In genomic region chr2:71130325-71131260, GRCh38 we compare ENCODE assay signal across 9 cellular contexts. TPM values are rescaled to one million over a fixed set of nuclear protein-coding genes. Genes with fewer than 3 reads are reported as not detected.
DNase-seq lines count a peak whose midpoint lies in the region; ATAC-seq, FAIRE-seq and TF ChIP-seq lines count a peak whose summit lies in the region.
"Had no signal": no experiment of that assay in that cellular context is flagged by ENCODE, and none has a peak within 500 bp of the region (broad histone marks: within the 10 kb centered on the region; RNA-seq: fewer than 3 reads in every experiment).

MPHOSPH10 (plus strand) TSS chr2:71130634; CDS start chr2:71130666, 32 bp downstream.

- TSS peak; percentile 68 for BruUV-seq in HepG2 (replicated peaks; lab: Mats Ljungman, UMichigan)

- peak within 1 kb of the TSS; percentile 79 for H2AFZ ChIP-seq in HepG2 (ENCODE audit: low read length)

- CTCF ChIA-PET in HepG2 (lab: Yijun Ruan, JAX; ENCODE audit: low intra/inter-chr PET ratio, low total read pairs), result no interaction called here

- H3K4me3 ChIP-seq in HepG2 (replicated peaks in 1 of 3; ENCODE audit: insufficient read depth in 1 of 3, low read depth in 2 of 3, low read length in 3 of 3), result peak within 1 kb of the TSS; percentile 82 to 94 (median 86)

- TF ChIP-seq EP300 in HepG2 (IDR thresholded peaks at IDR 0.05; ENCODE audit: low read depth in 2 of 2, low read length in 2 of 2) (peak in 1 of 2 experiments; percentile 65; a peak in 1 of 4 replicates), HepG2 (CRISPR knock-in tag; IDR thresholded peaks at IDR 0.05; ENCODE audit: borderline replicate concordance) (peak; percentile 41; the same call in 1 of the 2 replicates)

- ATAC-seq in GM19324 (IDR thresholded peaks at IDR 0.05; ENCODE audit: low FRiP score, unreplicated experiment) (peak; percentile 95), HG03457 (IDR thresholded peaks at IDR 0.05; ENCODE audit: unreplicated experiment) (peak; percentile 88), HepG2 (peak; percentile 89)

- peak within 1 kb of the TSS; percentile 96 for H3K4me2 ChIP-seq in HepG2 (ENCODE audit: low read depth, low read length)

- peak within 1 kb of the TSS; percentile 99 for H3K9ac ChIP-seq in HepG2 (ENCODE audit: insufficient read depth, low read depth, low read length)

- under 1% methylated on average over 39 of the region's 52 CpGs for WGBS in HepG2 (ENCODE audit: low lambda C conversion rate)

- peaks cover 68% of the 10 kb centered on the region for H3K4me1 ChIP-seq in HepG2 (ENCODE audit: insufficient read depth, low read length)

- peak; percentile 84 to 85 for TF ChIP-seq POLR2A in HepG2 (IDR thresholded peaks at IDR 0.05; ENCODE audit: insufficient read depth in 1 of 2, low read depth in 2 of 2, low read length in 2 of 2)

- peaks cover 17% of the 10 kb centered on the region for H4K20me1 ChIP-seq in HepG2 (ENCODE audit: insufficient read depth, low read length)

- no peaks in the 10 kb centered on the region; a peak in 1 of 5 replicates for H3K27me3 ChIP-seq in HepG2 (ENCODE audit: control insufficient read depth in 1 of 2, insufficient read depth in 2 of 2, low read length in 2 of 2)

- no peaks in the 10 kb centered on the region for H3K9me3 ChIP-seq in HepG2 (ENCODE audit: low read length)

- DNase-seq in C1 segment of cervical spinal cord (lab: John Stamatoyannopoulos, UW) (peak; percentile 44 to 98 (median 93)), NCI-H526 treated with DMSO at 0.1 percent for 48 hours (lab: John Stamatoyannopoulos, UW) (peak; percentile 85), dermis blood vessel endothelial cell (peak; percentile 95), HepG2 (ENCODE audit: low spot score) (peak; percentile 85)
- peak; percentile 86 for DNase-seq in activated CD4-positive, alpha-beta T cell treated with anti-CD3 and anti-CD28 coated beads, Interleukin-2, amount 50 U/mL, for 1 hour
- peak; percentile 85 to 87 for DNase-seq in stimulated activated CD4-positive, alpha-beta T cell treated with anti-CD3 and anti-CD28 coated beads, Interleukin-2, amount 100 ng/mL, for 48 hours

- peak; percentile 45; the same call in 1 of the 2 replicates for TF ChIP-seq RAD21 in HepG2 (CRISPR knock-in tag; IDR thresholded peaks at IDR 0.05)

- peaks cover 87% of the 10 kb centered on the region for H3K79me2 ChIP-seq in HepG2 (ENCODE audit: insufficient read depth, low read length)

- in situ Hi-C loops in HepG2 (cut with HindIII; ENCODE audit: extremely low pct_ligation_motif_present, low pct_unique_long_range_greater_than_20kb), result no loop called here

- FAIRE-seq in HepG2 (lab: Jason Lieb, UNC), result no peak
- FAIRE-seq: islet of Langerhans had no signal

- H3K27ac ChIP-seq in HepG2 (ENCODE audit: extremely low read length, insufficient read depth, low read length), result peak within 1 kb of the TSS; percentile 96

- intact Hi-C loops in HepG2 (cut with micrococcal nuclease; ENCODE audit: unreplicated experiment), result loop anchor here (1.0 kb wide), 2 partner anchors 9 to 30 kb away; no protein-coding TSS in a partner anchor

- H3K36me3 ChIP-seq in HepG2 (replicated peaks in 1 of 2; ENCODE audit: control insufficient read depth in 1 of 2, insufficient read depth in 2 of 2, low read length in 2 of 2), result peaks cover 9 to 23% of the 10 kb centered on the region in 2 experiments

- peak; percentile 30 for TF ChIP-seq CTCF in HepG2 (CRISPR knock-in tag; IDR thresholded peaks at IDR 0.05)

- POLR2A ChIA-PET in HepG2 (lab: Yijun Ruan, JAX), result interaction anchor here (0.8 to 4.1 kb wide), 16 partner anchors 9 to 201 kb away, joined by 3 to 36 read pairs (median 5); partner anchors contain the start of genes NAGK and ZNF638

TF ChIP-seq in HepG2, 621 proteins besides CTCF, POLR2A, EP300 and RAD21 (continues in another document):
- peak; percentile 86 for TF ChIP-seq YY1 (IDR thresholded peaks at IDR 0.05; ENCODE audit: insufficient read depth, insufficient replicate concordance, low read depth, low read length)
- TF ChIP-seq ZBTB20 (CRISPR knock-in tag; IDR thresholded peaks at IDR 0.05; ENCODE audit: borderline replicate concordance, low read depth), result peak; percentile 87; the same call in 1 of the 2 replicates
- TF ChIP-seq SMAD9 (CRISPR knock-in tag; IDR thresholded peaks at IDR 0.05), result peak; percentile 98
- TF ChIP-seq RBM22 (optimal IDR thresholded peaks at IDR 0.05; ENCODE audit: low read length), result peak; percentile 59
- TF ChIP-seq FOXA1 (IDR thresholded peaks at IDR 0.05), result no peak
- TF ChIP-seq FOXA1 (CRISPR knock-in tag; IDR thresholded peaks at IDR 0.05), result peak; percentile 59
- TF ChIP-seq ZNF512 (CRISPR knock-in tag; IDR thresholded peaks at IDR 0.05), result no peak
- TF ChIP-seq SMARCC2 (IDR thresholded peaks at IDR 0.05), result no peak
- no peak for TF ChIP-seq SMC3 (IDR thresholded peaks at IDR 0.05; ENCODE audit: low read length)
- TF ChIP-seq ZNF292 (CRISPR knock-in tag; IDR thresholded peaks at IDR 0.05; ENCODE audit: borderline replicate concordance, low read depth), result no peak
- 0 out of 2 replicates have a peak, but pooled peaks have one; percentile 61 for TF ChIP-seq ZBTB2 (CRISPR knock-in tag; IDR thresholded peaks at IDR 0.05; ENCODE audit: low read depth)
- TF ChIP-seq ZNF777 (CRISPR knock-in tag; IDR thresholded peaks at IDR 0.05), result peak; percentile 78

RNA-seq across cellular contexts. Expression of gene MPHOSPH10, which starts in this region (rescaled TPM):
- total RNA-seq in dermis blood vessel endothelial cell, result 17.4 and 18.9 TPM in 2 replicates
- total RNA-seq in HepG2 (2016; rRNA removed; fragmentation: Illumina TruSeq; extraction: Trizol), result 137 and 201 TPM in 2 replicates
- 24.8 and 26.8 TPM in 2 replicates for total RNA-seq in HepG2 (2016; cell fraction: cytosol; rRNA removed; fragmentation: Illumina TruSeq; extraction: Trizol; ENCODE audit: low read depth)
- 141 and 201 TPM in 2 replicates for total RNA-seq in HepG2 (2016; cell fraction: insoluble cytoplasmic fraction; rRNA removed; fragmentation: Illumina TruSeq; extraction: Trizol)
- total RNA-seq in HepG2 (2016; cell fraction: membrane; rRNA removed; fragmentation: Illumina TruSeq; extraction: Trizol), result 59.1 and 67.5 TPM in 2 replicates
- total RNA-seq in HepG2 (2016; cell fraction: nucleus; rRNA removed; fragmentation: Illumina TruSeq; extraction: Trizol), result 97.8 and 104 TPM in 2 replicates
- polyA plus RNA-seq in HepG2 (2011; rRNA removed), result 21.4 and 37.8 TPM in 2 replicates
- polyA plus RNA-seq in HepG2 (2011; cell fraction: cytosol; rRNA removed), result 12.6 and 13.9 TPM in 2 replicates
- 27.5 and 27.6 TPM in 2 replicates for polyA plus RNA-seq in HepG2 (2011; cell fraction: nucleus; rRNA removed)
- 40.5 and 55.7 TPM in 2 replicates for polyA plus RNA-seq in HepG2 (2012)
- 11.5 and 12.0 TPM in 2 replicates for polyA plus RNA-seq in HepG2 (2016; cell fraction: cytosol; fragmentation: Illumina TruSeq; extraction: Trizol; ENCODE audit: low read depth)
- polyA plus RNA-seq in HepG2 (2016; cell fraction: insoluble cytoplasmic fraction; fragmentation: Illumina TruSeq; extraction: Trizol; ENCODE audit: low read depth), result 227 and 245 TPM in 2 replicates
- polyA plus RNA-seq in HepG2 (2016; cell fraction: membrane; fragmentation: Illumina TruSeq; extraction: Trizol; ENCODE audit: low read depth), result 34.6 and 35.3 TPM in 2 replicates
- polyA plus RNA-seq in HepG2 (2016; cell fraction: nucleus; fragmentation: Illumina TruSeq; extraction: Trizol; ENCODE audit: insufficient read depth, low read depth), result 171 and 172 TPM in 2 replicates
- polyA minus RNA-seq in HepG2 (2011; rRNA and poly(A)+ RNA removed; ENCODE audit: low replicate concordance), result 10.5 and 15.8 TPM in 2 replicates
- 21.2 and 26.5 TPM in 2 replicates for polyA minus RNA-seq in HepG2 (2011; cell fraction: cytosol; rRNA and poly(A)+ RNA removed)
- polyA minus RNA-seq in HepG2 (2011; cell fraction: nucleus; rRNA and poly(A)+ RNA removed), result 78.7 and 82.7 TPM in 2 replicates

Comparison
In these comparisons a context has a peak if more than half of its experiments do, and no peak if none do; other contexts are left out.
1. Peak in every context shown above with its lines: DNase-seq, ATAC-seq, H3K4me3 ChIP-seq and H3K27ac ChIP-seq.